In the genomic region with DNA sequence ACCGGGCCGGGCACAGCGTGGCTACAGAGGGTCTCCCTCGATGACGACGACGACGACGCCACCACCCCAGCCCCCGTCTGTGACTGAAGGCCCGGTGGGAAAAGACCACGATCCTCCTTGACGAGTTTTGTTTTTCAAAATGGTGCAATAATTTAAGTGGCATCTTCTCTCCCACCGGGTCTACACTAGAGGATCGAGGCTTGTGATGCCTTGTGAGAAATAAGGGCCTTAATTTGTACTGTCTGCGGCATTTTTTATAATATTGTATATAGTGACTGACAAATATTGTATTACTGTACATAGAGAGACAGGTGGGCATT, we compare ENCODE assay signal across 1 cellular context.
TF ChIP-seq lines count a peak whose summit lies in the region.

No MANE protein-coding gene starts in this region.

TF ChIP-seq in GM12878, 131 proteins besides CTCF, POLR2A, EP300 and RAD21 (continued from another document):
- TF ChIP-seq, protein P1, sequence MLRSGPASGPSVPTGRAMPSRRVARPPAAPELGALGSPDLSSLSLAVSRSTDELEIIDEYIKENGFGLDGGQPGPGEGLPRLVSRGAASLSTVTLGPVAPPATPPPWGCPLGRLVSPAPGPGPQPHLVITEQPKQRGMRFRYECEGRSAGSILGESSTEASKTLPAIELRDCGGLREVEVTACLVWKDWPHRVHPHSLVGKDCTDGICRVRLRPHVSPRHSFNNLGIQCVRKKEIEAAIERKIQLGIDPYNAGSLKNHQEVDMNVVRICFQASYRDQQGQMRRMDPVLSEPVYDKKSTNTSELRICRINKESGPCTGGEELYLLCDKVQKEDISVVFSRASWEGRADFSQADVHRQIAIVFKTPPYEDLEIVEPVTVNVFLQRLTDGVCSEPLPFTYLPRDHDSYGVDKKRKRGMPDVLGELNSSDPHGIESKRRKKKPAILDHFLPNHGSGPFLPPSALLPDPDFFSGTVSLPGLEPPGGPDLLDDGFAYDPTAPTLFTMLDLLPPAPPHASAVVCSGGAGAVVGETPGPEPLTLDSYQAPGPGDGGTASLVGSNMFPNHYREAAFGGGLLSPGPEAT (IDR thresholded peaks at IDR 0.05; ENCODE audit: low read depth) = no peak
- TF ChIP-seq EGR1 (IDR thresholded peaks at IDR 0.05; ENCODE audit: borderline replicate concordance in 1 of 2, low read depth in 2 of 2, low read length in 2 of 2) (no peak), FOXK2 (IDR thresholded peaks at IDR 0.05) (no peak), ATF7 (IDR thresholded peaks at IDR 0.05; ENCODE audit: low read depth) (no peak), ZNF274 (IDR thresholded peaks at IDR 0.05; ENCODE audit: insufficient read depth, insufficient read length) (no peak), TARDBP (IDR thresholded peaks at IDR 0.05; ENCODE audit: borderline replicate concordance) (no peak), HDAC6 (IDR thresholded peaks at IDR 0.05; ENCODE audit: unreplicated experiment) (no peak)
- TF ChIP-seq, protein P2, sequence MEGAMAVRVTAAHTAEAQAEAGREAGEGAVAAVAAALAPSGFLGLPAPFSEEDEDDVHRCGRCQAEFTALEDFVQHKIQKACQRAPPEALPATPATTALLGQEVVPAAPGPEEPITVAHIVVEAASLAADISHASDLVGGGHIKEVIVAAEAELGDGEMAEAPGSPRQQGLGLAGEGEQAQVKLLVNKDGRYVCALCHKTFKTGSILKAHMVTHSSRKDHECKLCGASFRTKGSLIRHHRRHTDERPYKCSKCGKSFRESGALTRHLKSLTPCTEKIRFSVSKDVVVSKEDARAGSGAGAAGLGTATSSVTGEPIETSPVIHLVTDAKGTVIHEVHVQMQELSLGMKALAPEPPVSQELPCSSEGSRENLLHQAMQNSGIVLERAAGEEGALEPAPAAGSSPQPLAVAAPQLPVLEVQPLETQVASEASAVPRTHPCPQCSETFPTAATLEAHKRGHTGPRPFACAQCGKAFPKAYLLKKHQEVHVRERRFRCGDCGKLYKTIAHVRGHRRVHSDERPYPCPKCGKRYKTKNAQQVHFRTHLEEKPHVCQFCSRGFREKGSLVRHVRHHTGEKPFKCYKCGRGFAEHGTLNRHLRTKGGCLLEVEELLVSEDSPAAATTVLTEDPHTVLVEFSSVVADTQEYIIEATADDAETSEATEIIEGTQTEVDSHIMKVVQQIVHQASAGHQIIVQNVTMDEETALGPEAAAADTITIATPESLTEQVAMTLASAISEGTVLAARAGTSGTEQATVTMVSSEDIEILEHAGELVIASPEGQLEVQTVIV (IDR thresholded peaks at IDR 0.05; ENCODE audit: borderline replicate concordance, partially characterized antibody) = no peak
- TF ChIP-seq, protein P3, sequence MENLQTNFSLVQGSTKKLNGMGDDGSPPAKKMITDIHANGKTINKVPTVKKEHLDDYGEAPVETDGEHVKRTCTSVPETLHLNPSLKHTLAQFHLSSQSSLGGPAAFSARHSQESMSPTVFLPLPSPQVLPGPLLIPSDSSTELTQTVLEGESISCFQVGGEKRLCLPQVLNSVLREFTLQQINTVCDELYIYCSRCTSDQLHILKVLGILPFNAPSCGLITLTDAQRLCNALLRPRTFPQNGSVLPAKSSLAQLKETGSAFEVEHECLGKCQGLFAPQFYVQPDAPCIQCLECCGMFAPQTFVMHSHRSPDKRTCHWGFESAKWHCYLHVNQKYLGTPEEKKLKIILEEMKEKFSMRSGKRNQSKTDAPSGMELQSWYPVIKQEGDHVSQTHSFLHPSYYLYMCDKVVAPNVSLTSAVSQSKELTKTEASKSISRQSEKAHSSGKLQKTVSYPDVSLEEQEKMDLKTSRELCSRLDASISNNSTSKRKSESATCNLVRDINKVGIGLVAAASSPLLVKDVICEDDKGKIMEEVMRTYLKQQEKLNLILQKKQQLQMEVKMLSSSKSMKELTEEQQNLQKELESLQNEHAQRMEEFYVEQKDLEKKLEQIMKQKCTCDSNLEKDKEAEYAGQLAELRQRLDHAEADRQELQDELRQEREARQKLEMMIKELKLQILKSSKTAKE (IDR thresholded peaks at IDR 0.05; ENCODE audit: low read depth, poor library complexity, severe bottlenecking) = no peak
- TF ChIP-seq, protein P4, sequence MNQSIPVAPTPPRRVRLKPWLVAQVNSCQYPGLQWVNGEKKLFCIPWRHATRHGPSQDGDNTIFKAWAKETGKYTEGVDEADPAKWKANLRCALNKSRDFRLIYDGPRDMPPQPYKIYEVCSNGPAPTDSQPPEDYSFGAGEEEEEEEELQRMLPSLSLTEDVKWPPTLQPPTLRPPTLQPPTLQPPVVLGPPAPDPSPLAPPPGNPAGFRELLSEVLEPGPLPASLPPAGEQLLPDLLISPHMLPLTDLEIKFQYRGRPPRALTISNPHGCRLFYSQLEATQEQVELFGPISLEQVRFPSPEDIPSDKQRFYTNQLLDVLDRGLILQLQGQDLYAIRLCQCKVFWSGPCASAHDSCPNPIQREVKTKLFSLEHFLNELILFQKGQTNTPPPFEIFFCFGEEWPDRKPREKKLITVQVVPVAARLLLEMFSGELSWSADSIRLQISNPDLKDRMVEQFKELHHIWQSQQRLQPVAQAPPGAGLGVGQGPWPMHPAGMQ (IDR thresholded peaks at IDR 0.05; ENCODE audit: borderline replicate concordance) = no peak
- TF ChIP-seq, protein P5, sequence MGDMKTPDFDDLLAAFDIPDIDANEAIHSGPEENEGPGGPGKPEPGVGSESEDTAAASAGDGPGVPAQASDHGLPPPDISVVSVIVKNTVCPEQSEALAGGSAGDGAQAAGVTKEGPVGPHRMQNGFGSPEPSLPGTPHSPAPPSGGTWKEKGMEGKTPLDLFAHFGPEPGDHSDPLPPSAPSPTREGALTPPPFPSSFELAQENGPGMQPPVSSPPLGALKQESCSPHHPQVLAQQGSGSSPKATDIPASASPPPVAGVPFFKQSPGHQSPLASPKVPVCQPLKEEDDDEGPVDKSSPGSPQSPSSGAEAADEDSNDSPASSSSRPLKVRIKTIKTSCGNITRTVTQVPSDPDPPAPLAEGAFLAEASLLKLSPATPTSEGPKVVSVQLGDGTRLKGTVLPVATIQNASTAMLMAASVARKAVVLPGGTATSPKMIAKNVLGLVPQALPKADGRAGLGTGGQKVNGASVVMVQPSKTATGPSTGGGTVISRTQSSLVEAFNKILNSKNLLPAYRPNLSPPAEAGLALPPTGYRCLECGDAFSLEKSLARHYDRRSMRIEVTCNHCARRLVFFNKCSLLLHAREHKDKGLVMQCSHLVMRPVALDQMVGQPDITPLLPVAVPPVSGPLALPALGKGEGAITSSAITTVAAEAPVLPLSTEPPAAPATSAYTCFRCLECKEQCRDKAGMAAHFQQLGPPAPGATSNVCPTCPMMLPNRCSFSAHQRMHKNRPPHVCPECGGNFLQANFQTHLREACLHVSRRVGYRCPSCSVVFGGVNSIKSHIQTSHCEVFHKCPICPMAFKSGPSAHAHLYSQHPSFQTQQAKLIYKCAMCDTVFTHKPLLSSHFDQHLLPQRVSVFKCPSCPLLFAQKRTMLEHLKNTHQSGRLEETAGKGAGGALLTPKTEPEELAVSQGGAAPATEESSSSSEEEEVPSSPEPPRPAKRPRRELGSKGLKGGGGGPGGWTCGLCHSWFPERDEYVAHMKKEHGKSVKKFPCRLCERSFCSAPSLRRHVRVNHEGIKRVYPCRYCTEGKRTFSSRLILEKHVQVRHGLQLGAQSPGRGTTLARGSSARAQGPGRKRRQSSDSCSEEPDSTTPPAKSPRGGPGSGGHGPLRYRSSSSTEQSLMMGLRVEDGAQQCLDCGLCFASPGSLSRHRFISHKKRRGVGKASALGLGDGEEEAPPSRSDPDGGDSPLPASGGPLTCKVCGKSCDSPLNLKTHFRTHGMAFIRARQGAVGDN (IDR thresholded peaks at IDR 0.05) = no peak
- TF ChIP-seq, protein P6, sequence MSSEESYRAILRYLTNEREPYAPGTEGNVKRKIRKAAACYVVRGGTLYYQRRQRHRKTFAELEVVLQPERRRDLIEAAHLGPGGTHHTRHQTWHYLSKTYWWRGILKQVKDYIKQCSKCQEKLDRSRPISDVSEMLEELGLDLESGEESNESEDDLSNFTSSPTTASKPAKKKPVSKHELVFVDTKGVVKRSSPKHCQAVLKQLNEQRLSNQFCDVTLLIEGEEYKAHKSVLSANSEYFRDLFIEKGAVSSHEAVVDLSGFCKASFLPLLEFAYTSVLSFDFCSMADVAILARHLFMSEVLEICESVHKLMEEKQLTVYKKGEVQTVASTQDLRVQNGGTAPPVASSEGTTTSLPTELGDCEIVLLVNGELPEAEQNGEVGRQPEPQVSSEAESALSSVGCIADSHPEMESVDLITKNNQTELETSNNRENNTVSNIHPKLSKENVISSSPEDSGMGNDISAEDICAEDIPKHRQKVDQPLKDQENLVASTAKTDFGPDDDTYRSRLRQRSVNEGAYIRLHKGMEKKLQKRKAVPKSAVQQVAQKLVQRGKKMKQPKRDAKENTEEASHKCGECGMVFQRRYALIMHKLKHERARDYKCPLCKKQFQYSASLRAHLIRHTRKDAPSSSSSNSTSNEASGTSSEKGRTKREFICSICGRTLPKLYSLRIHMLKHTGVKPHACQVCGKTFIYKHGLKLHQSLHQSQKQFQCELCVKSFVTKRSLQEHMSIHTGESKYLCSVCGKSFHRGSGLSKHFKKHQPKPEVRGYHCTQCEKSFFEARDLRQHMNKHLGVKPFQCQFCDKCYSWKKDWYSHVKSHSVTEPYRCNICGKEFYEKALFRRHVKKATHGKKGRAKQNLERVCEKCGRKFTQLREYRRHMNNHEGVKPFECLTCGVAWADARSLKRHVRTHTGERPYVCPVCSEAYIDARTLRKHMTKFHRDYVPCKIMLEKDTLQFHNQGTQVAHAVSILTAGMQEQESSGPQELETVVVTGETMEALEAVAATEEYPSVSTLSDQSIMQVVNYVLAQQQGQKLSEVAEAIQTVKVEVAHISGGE (CRISPR knock-in tag; IDR thresholded peaks at IDR 0.05) = no peak
TF ChIP-seq in GM12878: peak in this region for 0.
